In the genomic region with DNA sequence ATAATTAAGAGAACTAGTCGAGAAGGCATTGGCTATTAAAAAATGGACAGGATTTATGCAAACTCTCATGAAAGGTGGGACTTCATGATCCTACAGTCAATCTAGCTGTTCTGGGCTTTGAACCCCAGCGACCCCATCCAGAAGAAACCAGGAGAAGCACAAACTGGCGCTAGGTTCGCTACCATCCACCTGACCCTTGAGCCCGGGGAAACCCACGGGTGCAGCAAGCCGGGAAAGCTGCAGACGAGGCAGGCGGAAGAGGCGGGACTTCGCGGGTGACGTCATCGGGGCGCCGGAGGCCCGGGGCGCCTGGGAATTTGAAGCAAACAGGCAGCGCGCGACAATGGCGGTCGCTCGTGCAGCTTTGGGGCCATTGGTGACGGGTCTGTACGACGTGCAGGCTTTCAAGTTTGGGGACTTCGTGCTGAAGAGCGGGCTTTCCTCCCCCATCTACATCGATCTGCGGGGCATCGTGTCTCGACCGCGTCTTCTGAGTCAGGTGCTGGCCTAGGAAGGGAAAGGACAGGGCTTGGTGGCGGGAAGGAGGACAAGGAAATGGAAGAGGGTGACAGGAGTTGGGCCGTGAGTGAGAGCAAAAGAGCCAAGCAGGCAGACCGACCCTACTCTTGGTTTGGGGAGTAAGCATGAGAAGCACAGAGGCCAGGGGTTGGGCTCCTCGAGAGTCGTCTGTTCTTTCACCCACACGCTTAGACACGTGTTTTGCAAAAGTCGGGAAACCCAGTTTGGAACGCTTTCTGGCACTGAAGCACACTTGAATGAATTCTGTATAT, we compare ENCODE assay signal across 1 cellular context.
TF ChIP-seq lines count a peak whose summit lies in the region.

A gene (plus strand): TSS at position 324 of the 791 bp plus-strand sequence. CDS start 20 bp downstream, at position 344.

TF ChIP-seq in HepG2, 621 proteins besides CTCF, POLR2A, EP300 and RAD21 (continued from another document and continues in another):
- TF ChIP-seq, protein P1, sequence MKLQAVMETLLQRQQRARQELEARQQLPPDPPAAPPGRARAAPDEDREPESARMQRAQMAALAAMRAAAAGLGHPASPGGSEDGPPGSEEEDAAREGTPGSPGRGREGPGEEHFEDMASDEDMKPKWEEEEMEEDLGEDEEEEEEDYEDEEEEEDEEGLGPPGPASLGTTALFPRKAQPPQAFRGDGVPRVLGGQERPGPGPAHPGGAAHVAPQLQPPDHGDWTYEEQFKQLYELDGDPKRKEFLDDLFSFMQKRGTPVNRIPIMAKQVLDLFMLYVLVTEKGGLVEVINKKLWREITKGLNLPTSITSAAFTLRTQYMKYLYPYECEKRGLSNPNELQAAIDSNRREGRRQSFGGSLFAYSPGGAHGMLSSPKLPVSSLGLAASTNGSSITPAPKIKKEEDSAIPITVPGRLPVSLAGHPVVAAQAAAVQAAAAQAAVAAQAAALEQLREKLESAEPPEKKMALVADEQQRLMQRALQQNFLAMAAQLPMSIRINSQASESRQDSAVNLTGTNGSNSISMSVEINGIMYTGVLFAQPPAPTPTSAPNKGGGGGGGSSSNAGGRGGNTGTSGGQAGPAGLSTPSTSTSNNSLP (IDR thresholded peaks at IDR 0.05; ENCODE audit: low read depth, low read length), result no peak
- TF ChIP-seq FOXK2 (IDR thresholded peaks at IDR 0.05) (no peak), ZKSCAN8 (CRISPR knock-in tag; IDR thresholded peaks at IDR 0.05; ENCODE audit: borderline replicate concordance) (0 out of 2 replicates have a peak, but pooled peaks have one; percentile 20), ZNF569 (CRISPR knock-in tag; IDR thresholded peaks at IDR 0.05; ENCODE audit: borderline replicate concordance) (peak; percentile 74; the same call in 1 of the 2 replicates), ZSCAN22 (CRISPR knock-in tag; IDR thresholded peaks at IDR 0.05) (peak; percentile 29; the same call in 1 of the 2 replicates), ZBTB3 (CRISPR knock-in tag; IDR thresholded peaks at IDR 0.05; ENCODE audit: borderline replicate concordance, low read depth) (0 out of 2 replicates have a peak, but pooled peaks have one; percentile 56), MEIS1 (CRISPR knock-in tag; IDR thresholded peaks at IDR 0.05; ENCODE audit: borderline replicate concordance) (peak; percentile 70; the same call in 1 of the 2 replicates), ZNF746 (CRISPR knock-in tag; IDR thresholded peaks at IDR 0.05) (peak; percentile 48; the same call in 1 of the 2 replicates), ZNF773 (CRISPR knock-in tag; IDR thresholded peaks at IDR 0.05; ENCODE audit: borderline replicate concordance) (no peak; the same call in 1 of the 2 replicates), U2AF2 (IDR thresholded peaks at IDR 0.05; ENCODE audit: low read depth, low read length) (0 out of 2 replicates have a peak, but pooled peaks have one; percentile 55), RBFOX2 (IDR thresholded peaks at IDR 0.05; ENCODE audit: low read depth, low read length) (peak; percentile 96), NR2F1 (CRISPR knock-in tag; IDR thresholded peaks at IDR 0.05) (no peak), HCFC1 (IDR thresholded peaks at IDR 0.05; ENCODE audit: low read depth, low read length) (peak; percentile 45; the same call in 1 of the 2 replicates), KDM5B (CRISPR knock-in tag; IDR thresholded peaks at IDR 0.05; ENCODE audit: borderline replicate concordance) (peak; percentile 67; the same call in 1 of the 2 replicates), ZC3H13 (CRISPR knock-in tag; IDR thresholded peaks at IDR 0.05) (no peak), ZNF552 (CRISPR knock-in tag; IDR thresholded peaks at IDR 0.05; ENCODE audit: borderline replicate concordance) (peak; percentile 84; the same call in 1 of the 2 replicates), MIER3 (CRISPR knock-in tag; IDR thresholded peaks at IDR 0.05; ENCODE audit: borderline replicate concordance) (no peak), ZNF136 (CRISPR knock-in tag; IDR thresholded peaks at IDR 0.05; ENCODE audit: low read depth) (no peak; the same call in 1 of the 2 replicates), RBM22 (optimal IDR thresholded peaks at IDR 0.05; ENCODE audit: low read length) (no peak), ZNF558 (CRISPR knock-in tag; IDR thresholded peaks at IDR 0.05; ENCODE audit: borderline replicate concordance) (peak; percentile 74; the same call in 1 of the 2 replicates), SIX1 (CRISPR knock-in tag; IDR thresholded peaks at IDR 0.05; ENCODE audit: borderline replicate concordance) (peak; percentile 28; the same call in 1 of the 2 replicates), SRSF9 (IDR thresholded peaks at IDR 0.05; ENCODE audit: borderline replicate concordance, insufficient read depth, low read depth, low read length, poor library complexity, severe bottlenecking) (no peak), GTF3A (CRISPR knock-in tag; conservative IDR thresholded peaks at IDR 0.05) (no peak), AHR (CRISPR knock-in tag; IDR thresholded peaks at IDR 0.05) (peak; percentile 43), AGO2 (optimal IDR thresholded peaks at IDR 0.05; ENCODE audit: low read depth, low read length) (peak; percentile 37), RCOR2 (CRISPR knock-in tag; IDR thresholded peaks at IDR 0.05) (0 out of 2 replicates have a peak, but pooled peaks have one; percentile 23), ARNTL (CRISPR knock-in tag; IDR thresholded peaks at IDR 0.05) (peak; percentile 63; the same call in 1 of the 2 replicates), HMGA1 (CRISPR knock-in tag; conservative IDR thresholded peaks at IDR 0.05) (no peak), ZNF354B (CRISPR knock-in tag; IDR thresholded peaks at IDR 0.05) (no peak), ZNF274 (CRISPR knock-in tag; IDR thresholded peaks at IDR 0.05) (peak; percentile 73), TSC22D2 (CRISPR knock-in tag; IDR thresholded peaks at IDR 0.05; ENCODE audit: borderline replicate concordance) (0 out of 2 replicates have a peak, but pooled peaks have one; percentile 62), ZNF766 (CRISPR knock-in tag; IDR thresholded peaks at IDR 0.05; ENCODE audit: borderline replicate concordance) (peak; percentile 85; the same call in 1 of the 2 replicates), ZBTB38 (CRISPR knock-in tag; IDR thresholded peaks at IDR 0.05) (peak; percentile 57; the same call in 1 of the 2 replicates), SP2 (CRISPR knock-in tag; IDR thresholded peaks at IDR 0.05) (peak; percentile 88), ZNF34 (CRISPR knock-in tag; IDR thresholded peaks at IDR 0.05; ENCODE audit: borderline replicate concordance) (0 out of 2 replicates have a peak, but pooled peaks have one; percentile 26), MED13 (CRISPR knock-in tag; IDR thresholded peaks at IDR 0.05) (no peak), TEAD3 (CRISPR knock-in tag; optimal IDR thresholded peaks at IDR 0.05; ENCODE audit: borderline replicate concordance) (peak; percentile 80), PRMT3 (CRISPR knock-in tag; IDR thresholded peaks at IDR 0.05; ENCODE audit: borderline replicate concordance, low read depth) (peak; percentile 91), KDM2A (CRISPR knock-in tag; IDR thresholded peaks at IDR 0.05; ENCODE audit: borderline replicate concordance, low read depth) (peak; percentile 91), HIVEP1 (CRISPR knock-in tag; IDR thresholded peaks at IDR 0.05) (peak; percentile 99), MYNN (CRISPR knock-in tag; IDR thresholded peaks at IDR 0.05; ENCODE audit: low read depth) (no peak; the same call in 1 of the 2 replicates)
- TF ChIP-seq, protein P2, sequence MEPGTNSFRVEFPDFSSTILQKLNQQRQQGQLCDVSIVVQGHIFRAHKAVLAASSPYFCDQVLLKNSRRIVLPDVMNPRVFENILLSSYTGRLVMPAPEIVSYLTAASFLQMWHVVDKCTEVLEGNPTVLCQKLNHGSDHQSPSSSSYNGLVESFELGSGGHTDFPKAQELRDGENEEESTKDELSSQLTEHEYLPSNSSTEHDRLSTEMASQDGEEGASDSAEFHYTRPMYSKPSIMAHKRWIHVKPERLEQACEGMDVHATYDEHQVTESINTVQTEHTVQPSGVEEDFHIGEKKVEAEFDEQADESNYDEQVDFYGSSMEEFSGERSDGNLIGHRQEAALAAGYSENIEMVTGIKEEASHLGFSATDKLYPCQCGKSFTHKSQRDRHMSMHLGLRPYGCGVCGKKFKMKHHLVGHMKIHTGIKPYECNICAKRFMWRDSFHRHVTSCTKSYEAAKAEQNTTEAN (CRISPR knock-in tag; conservative IDR thresholded peaks at IDR 0.05), result peak; percentile 46; the same call in 1 of the 2 replicates
- TF ChIP-seq, protein P3, sequence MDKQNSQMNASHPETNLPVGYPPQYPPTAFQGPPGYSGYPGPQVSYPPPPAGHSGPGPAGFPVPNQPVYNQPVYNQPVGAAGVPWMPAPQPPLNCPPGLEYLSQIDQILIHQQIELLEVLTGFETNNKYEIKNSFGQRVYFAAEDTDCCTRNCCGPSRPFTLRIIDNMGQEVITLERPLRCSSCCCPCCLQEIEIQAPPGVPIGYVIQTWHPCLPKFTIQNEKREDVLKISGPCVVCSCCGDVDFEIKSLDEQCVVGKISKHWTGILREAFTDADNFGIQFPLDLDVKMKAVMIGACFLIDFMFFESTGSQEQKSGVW (CRISPR knock-in tag; IDR thresholded peaks at IDR 0.05; ENCODE audit: borderline replicate concordance), result no peak
- TF ChIP-seq, protein P4, sequence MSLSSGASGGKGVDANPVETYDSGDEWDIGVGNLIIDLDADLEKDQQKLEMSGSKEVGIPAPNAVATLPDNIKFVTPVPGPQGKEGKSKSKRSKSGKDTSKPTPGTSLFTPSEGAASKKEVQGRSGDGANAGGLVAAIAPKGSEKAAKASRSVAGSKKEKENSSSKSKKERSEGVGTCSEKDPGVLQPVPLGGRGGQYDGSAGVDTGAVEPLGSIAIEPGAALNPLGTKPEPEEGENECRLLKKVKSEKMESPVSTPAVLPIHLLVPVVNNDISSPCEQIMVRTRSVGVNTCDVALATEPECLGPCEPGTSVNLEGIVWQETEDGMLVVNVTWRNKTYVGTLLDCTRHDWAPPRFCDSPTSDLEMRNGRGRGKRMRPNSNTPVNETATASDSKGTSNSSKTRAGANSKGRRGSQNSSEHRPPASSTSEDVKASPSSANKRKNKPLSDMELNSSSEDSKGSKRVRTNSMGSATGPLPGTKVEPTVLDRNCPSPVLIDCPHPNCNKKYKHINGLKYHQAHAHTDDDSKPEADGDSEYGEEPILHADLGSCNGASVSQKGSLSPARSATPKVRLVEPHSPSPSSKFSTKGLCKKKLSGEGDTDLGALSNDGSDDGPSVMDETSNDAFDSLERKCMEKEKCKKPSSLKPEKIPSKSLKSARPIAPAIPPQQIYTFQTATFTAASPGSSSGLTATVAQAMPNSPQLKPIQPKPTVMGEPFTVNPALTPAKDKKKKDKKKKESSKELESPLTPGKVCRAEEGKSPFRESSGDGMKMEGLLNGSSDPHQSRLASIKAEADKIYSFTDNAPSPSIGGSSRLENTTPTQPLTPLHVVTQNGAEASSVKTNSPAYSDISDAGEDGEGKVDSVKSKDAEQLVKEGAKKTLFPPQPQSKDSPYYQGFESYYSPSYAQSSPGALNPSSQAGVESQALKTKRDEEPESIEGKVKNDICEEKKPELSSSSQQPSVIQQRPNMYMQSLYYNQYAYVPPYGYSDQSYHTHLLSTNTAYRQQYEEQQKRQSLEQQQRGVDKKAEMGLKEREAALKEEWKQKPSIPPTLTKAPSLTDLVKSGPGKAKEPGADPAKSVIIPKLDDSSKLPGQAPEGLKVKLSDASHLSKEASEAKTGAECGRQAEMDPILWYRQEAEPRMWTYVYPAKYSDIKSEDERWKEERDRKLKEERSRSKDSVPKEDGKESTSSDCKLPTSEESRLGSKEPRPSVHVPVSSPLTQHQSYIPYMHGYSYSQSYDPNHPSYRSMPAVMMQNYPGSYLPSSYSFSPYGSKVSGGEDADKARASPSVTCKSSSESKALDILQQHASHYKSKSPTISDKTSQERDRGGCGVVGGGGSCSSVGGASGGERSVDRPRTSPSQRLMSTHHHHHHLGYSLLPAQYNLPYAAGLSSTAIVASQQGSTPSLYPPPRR (CRISPR knock-in tag; IDR thresholded peaks at IDR 0.05; ENCODE audit: borderline replicate concordance), result peak; percentile 65; the same call in 1 of the 2 replicates
- TF ChIP-seq, protein P5, sequence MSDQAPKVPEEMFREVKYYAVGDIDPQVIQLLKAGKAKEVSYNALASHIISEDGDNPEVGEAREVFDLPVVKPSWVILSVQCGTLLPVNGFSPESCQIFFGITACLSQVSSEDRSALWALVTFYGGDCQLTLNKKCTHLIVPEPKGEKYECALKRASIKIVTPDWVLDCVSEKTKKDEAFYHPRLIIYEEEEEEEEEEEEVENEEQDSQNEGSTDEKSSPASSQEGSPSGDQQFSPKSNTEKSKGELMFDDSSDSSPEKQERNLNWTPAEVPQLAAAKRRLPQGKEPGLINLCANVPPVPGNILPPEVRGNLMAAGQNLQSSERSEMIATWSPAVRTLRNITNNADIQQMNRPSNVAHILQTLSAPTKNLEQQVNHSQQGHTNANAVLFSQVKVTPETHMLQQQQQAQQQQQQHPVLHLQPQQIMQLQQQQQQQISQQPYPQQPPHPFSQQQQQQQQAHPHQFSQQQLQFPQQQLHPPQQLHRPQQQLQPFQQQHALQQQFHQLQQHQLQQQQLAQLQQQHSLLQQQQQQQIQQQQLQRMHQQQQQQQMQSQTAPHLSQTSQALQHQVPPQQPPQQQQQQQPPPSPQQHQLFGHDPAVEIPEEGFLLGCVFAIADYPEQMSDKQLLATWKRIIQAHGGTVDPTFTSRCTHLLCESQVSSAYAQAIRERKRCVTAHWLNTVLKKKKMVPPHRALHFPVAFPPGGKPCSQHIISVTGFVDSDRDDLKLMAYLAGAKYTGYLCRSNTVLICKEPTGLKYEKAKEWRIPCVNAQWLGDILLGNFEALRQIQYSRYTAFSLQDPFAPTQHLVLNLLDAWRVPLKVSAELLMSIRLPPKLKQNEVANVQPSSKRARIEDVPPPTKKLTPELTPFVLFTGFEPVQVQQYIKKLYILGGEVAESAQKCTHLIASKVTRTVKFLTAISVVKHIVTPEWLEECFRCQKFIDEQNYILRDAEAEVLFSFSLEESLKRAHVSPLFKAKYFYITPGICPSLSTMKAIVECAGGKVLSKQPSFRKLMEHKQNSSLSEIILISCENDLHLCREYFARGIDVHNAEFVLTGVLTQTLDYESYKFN (CRISPR knock-in tag; conservative IDR thresholded peaks at IDR 0.05), result peak; percentile 82
- TF ChIP-seq, protein P6, sequence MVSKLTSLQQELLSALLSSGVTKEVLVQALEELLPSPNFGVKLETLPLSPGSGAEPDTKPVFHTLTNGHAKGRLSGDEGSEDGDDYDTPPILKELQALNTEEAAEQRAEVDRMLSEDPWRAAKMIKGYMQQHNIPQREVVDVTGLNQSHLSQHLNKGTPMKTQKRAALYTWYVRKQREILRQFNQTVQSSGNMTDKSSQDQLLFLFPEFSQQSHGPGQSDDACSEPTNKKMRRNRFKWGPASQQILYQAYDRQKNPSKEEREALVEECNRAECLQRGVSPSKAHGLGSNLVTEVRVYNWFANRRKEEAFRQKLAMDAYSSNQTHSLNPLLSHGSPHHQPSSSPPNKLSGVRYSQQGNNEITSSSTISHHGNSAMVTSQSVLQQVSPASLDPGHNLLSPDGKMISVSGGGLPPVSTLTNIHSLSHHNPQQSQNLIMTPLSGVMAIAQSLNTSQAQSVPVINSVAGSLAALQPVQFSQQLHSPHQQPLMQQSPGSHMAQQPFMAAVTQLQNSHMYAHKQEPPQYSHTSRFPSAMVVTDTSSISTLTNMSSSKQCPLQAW (CRISPR knock-in tag; IDR thresholded peaks at IDR 0.05), result peak; percentile 73; the same call in 1 of the 2 replicates
- TF ChIP-seq, protein P7, sequence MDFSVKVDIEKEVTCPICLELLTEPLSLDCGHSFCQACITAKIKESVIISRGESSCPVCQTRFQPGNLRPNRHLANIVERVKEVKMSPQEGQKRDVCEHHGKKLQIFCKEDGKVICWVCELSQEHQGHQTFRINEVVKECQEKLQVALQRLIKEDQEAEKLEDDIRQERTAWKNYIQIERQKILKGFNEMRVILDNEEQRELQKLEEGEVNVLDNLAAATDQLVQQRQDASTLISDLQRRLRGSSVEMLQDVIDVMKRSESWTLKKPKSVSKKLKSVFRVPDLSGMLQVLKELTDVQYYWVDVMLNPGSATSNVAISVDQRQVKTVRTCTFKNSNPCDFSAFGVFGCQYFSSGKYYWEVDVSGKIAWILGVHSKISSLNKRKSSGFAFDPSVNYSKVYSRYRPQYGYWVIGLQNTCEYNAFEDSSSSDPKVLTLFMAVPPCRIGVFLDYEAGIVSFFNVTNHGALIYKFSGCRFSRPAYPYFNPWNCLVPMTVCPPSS (IDR thresholded peaks at IDR 0.05), result no peak
